Comparison of ENCODE assay signal across 13 cellular contexts in genomic region chr1:25927541-25928265, GRCh38. TPM values are rescaled to one million over a fixed set of nuclear protein-coding genes. Genes with fewer than 3 reads are reported as not detected.
A peak's percentile ranks its signal among the peaks of the same experiment; 100 is the strongest.
DNase-seq lines count a peak whose midpoint lies in the region; ATAC-seq, FAIRE-seq and TF ChIP-seq lines count a peak whose summit lies in the region.
"Had no signal": no experiment of that assay in that cellular context is flagged by ENCODE, and none has a peak within 500 bp of the region (broad histone marks: within the 10 kb centered on the region; RNA-seq: fewer than 3 reads in every experiment).

No MANE protein-coding gene starts in this region.

- H2BK12ac ChIP-seq in mesenchymal stem cell (ENCODE audit: low read length in 2 of 2) = no peak overlapping the region

- H2BK15ac ChIP-seq in mesenchymal stem cell (ENCODE audit: low read depth, poor library complexity, severe bottlenecking) = no peak overlapping the region

- TF ChIP-seq POLR2A in gastroesophageal sphincter (IDR thresholded peaks at IDR 0.05) = no peak
- no peak for TF ChIP-seq POLR2A in H54 (IDR thresholded peaks at IDR 0.05; ENCODE audit: low read depth, low read length)

- no peak overlapping the region for H2AK5ac ChIP-seq in mesenchymal stem cell (ENCODE audit: low read length, severe bottlenecking)

- TF ChIP-seq CTCF in gastroesophageal sphincter (IDR thresholded peaks at IDR 0.05) (no peak), GM13977 (IDR thresholded peaks at IDR 0.05; ENCODE audit: extremely low read depth, insufficient read depth, missing control alignments) (no peak)

- peak; percentile 63 for DNase-seq in DMS79 treated with DMSO at 0.1 percent for 48 hours (lab: John Stamatoyannopoulos, UW)
- peak; percentile 75 for DNase-seq in NCI-H1694 (lab: John Stamatoyannopoulos, UW)
- DNase-seq in mesenchymal stem cell = peak; percentile 8
- DNase-seq in activated CD4-positive, CD25-positive, alpha-beta regulatory T cell (lab: John Stamatoyannopoulos, UW) = no peak
- DNase-seq in GM13977 (ENCODE audit: low spot score) = no peak
- no peak for DNase-seq in H54 (ENCODE audit: insufficient read length, low spot score)
- DNase-seq: activated CD4-positive, alpha-beta T cell treated with anti-CD3 and anti-CD28 coated beads for 36 hours; activated naive CD4-positive, alpha-beta T cell treated with anti-CD3 and anti-CD28 coated beads, Interleukin-2, amount 10 ng/mL, durations not matched to agents 7 days and 5 days; Peyer's patch had no signal

- in situ Hi-C loops in GM13977 (cut with MboI; ENCODE audit: low pct_unique_long_range_greater_than_20kb, low sequenced_read_pairs, unreplicated experiment) = no loop called here

- H3K27me3 ChIP-seq in mesenchymal stem cell (ENCODE audit: control insufficient read depth in 1 of 2, insufficient read depth in 1 of 2, low read length in 2 of 2) (peaks cover 6 to 33% of the 10 kb centered on the region in 2 experiments), gastroesophageal sphincter (peaks cover 20% of the 10 kb centered on the region)
- H3K27me3 ChIP-seq: Peyer's patch had no signal

- no peak for FAIRE-seq in H54 (lab: Jason Lieb, UNC)
- FAIRE-seq: GM12891 had no signal

- no peak overlapping the region for H3K4ac ChIP-seq in mesenchymal stem cell (ENCODE audit: low read depth in 1 of 2, low read length in 2 of 2)

- peak overlapping the region; percentile 14 for H4K8ac ChIP-seq in mesenchymal stem cell (ENCODE audit: low read length)

- H3K9me3 ChIP-seq in mesenchymal stem cell (ENCODE audit: control insufficient read depth, low read length) (no peaks in the 10 kb centered on the region), gastroesophageal sphincter (no peaks in the 10 kb centered on the region)
- H3K9me3 ChIP-seq: Peyer's patch had no signal

- no peak overlapping the region for H2AFZ ChIP-seq in mesenchymal stem cell (ENCODE audit: low read depth, low read length)

- no peak overlapping the region for H4K91ac ChIP-seq in mesenchymal stem cell (ENCODE audit: low read length)

- H3K4me3 ChIP-seq in mesenchymal stem cell (ENCODE audit: insufficient read depth in 1 of 2, low read depth in 1 of 2, low read length in 2 of 2) (no peak overlapping the region), gastroesophageal sphincter (no peak overlapping the region)
- H3K4me3 ChIP-seq: Peyer's patch had no signal

- H3K18ac ChIP-seq in mesenchymal stem cell (ENCODE audit: low read depth in 1 of 2, low read length in 2 of 2) = no peak overlapping the region

- H2BK5ac ChIP-seq in mesenchymal stem cell (ENCODE audit: low read depth, low read length, poor library complexity, severe bottlenecking) = no peak overlapping the region

- H3K4me2 ChIP-seq in mesenchymal stem cell (ENCODE audit: low read length, poor library complexity, severe bottlenecking) = no peak overlapping the region

- H3K27ac ChIP-seq in mesenchymal stem cell (ENCODE audit: low read length, poor library complexity, severe bottlenecking) (no peak overlapping the region), gastroesophageal sphincter (no peak overlapping the region)
- H3K27ac ChIP-seq: Peyer's patch had no signal

- H3K9ac ChIP-seq in mesenchymal stem cell (ENCODE audit: low read length) = no peak overlapping the region

- H2BK120ac ChIP-seq in mesenchymal stem cell (ENCODE audit: low read depth, low read length) = no peak overlapping the region

- peaks cover 6% of the 10 kb centered on the region for H3K4me1 ChIP-seq in mesenchymal stem cell (ENCODE audit: control insufficient read depth, insufficient read depth, low read depth, low read length)
- H3K4me1 ChIP-seq in gastroesophageal sphincter = peaks cover 0 to 13% (median 4%) of the 10 kb centered on the region in 3 donors

- no peak for TF ChIP-seq EP300 in gastroesophageal sphincter (IDR thresholded peaks at IDR 0.05)

- H3K79me1 ChIP-seq in mesenchymal stem cell (replicated peaks; ENCODE audit: low read length, poor library complexity, severe bottlenecking) = no peaks in the 10 kb centered on the region

- no peak overlapping the region for H3K23ac ChIP-seq in mesenchymal stem cell (ENCODE audit: low read length in 2 of 2)

- WGBS in mesenchymal stem cell = 88% methylated on average over 5 of the region's 5 CpGs
- 93 to 100% methylated on average over 1 to 3 of the region's 5 CpGs for WGBS in gastroesophageal sphincter (ENCODE audit: low coverage in 1 of 2), 2 donors

- ATAC-seq in SK-N-SH treated with all-trans-retinoic acid at 6 μM for 48 hours (peak; percentile 67), gastroesophageal sphincter (no peak)
- ATAC-seq: activated CD4-positive, alpha-beta T cell treated with anti-CD3 and anti-CD28 coated beads for 36 hours; natural killer cell treated with Interleukin-12 subunit alpha and Interleukin-12 subunit beta and Interleukin-15 and Interleukin-18, amount 100 ng/mL, for 72 hours had no signal

- H3K36me3 ChIP-seq in mesenchymal stem cell (ENCODE audit: control insufficient read depth in 1 of 2, insufficient read depth in 2 of 2, low read depth in 1 of 2, low read length in 2 of 2) (no peaks in the 10 kb centered on the region), gastroesophageal sphincter (no peaks in the 10 kb centered on the region)
- H3K36me3 ChIP-seq: Peyer's patch had no signal

- no peak overlapping the region for H3K14ac ChIP-seq in mesenchymal stem cell (ENCODE audit: low read length in 2 of 2)

TF ChIP-seq in SK-N-SH treated with all-trans-retinoic acid at 6 μM for 48 hours, 23 proteins besides CTCF, POLR2A, EP300 and RAD21 (continues in another document):
- TF ChIP-seq TSHZ2 (CRISPR knock-in tag; IDR thresholded peaks at IDR 0.05) = no peak
- TF ChIP-seq POU6F1 (CRISPR knock-in tag; IDR thresholded peaks at IDR 0.05; ENCODE audit: borderline replicate concordance, low read depth) = no peak
- no peak for TF ChIP-seq GLIS3 (CRISPR knock-in tag; IDR thresholded peaks at IDR 0.05)
- no peak for TF ChIP-seq TOX (CRISPR knock-in tag; IDR thresholded peaks at IDR 0.05; ENCODE audit: borderline replicate concordance)
- no peak for TF ChIP-seq OSR1 (CRISPR knock-in tag; IDR thresholded peaks at IDR 0.05)
- no peak for TF ChIP-seq CSRNP3 (CRISPR knock-in tag; IDR thresholded peaks at IDR 0.05)
- no peak for TF ChIP-seq ZC3H10 (CRISPR knock-in tag; IDR thresholded peaks at IDR 0.05)
- TF ChIP-seq ISL1 (CRISPR knock-in tag; IDR thresholded peaks at IDR 0.05) = no peak

RNA-seq across cellular contexts. Expression of gene STMN1, which starts 21.5 kb away (rescaled TPM):
- 158 TPM for polyA plus RNA-seq in mesenchymal stem cell (2013, experiment 1 of 2)
- polyA plus RNA-seq in mesenchymal stem cell (2013, experiment 2 of 2) = 158 TPM
- 10 to 100 TPM; 12.2 to 30.0 (median 14.6) TPM for total RNA-seq in gastroesophageal sphincter

RNA-seq across cellular contexts. Expression of gene PAQR7, which starts 52.2 kb away (rescaled TPM):
- 10.5 TPM for polyA plus RNA-seq in mesenchymal stem cell (2013, experiment 1 of 2)
- polyA plus RNA-seq in mesenchymal stem cell (2013, experiment 2 of 2) = 10.0 TPM
- 10 to 100 TPM in 1 of 4 donors, 1 to 10 TPM in 3; 6.5 to 13.7 (median 7.8) TPM for total RNA-seq in gastroesophageal sphincter

Comparison
In these comparisons a context has a peak if more than half of its experiments do, and no peak if none do; other contexts are left out.
1. DNase-seq: peak in DMS79 treated with DMSO at 0.1 percent for 48 hours (single experiment), NCI-H1694 (single experiment) and mesenchymal stem cell (single experiment); none in activated CD4-positive, CD25-positive, alpha-beta regulatory T cell (0 of 4), GM13977 (single experiment) and H54 (single experiment).